In genomic region chr10:31708513-31708912, GRCh38 we compare ENCODE assay signal across 9 cellular contexts.
A peak's percentile ranks its signal among the peaks of the same experiment; 100 is the strongest.
DNase-seq lines count a peak whose midpoint lies in the region; ATAC-seq, FAIRE-seq and TF ChIP-seq lines count a peak whose summit lies in the region.
"Had no signal": no experiment of that assay in that cellular context is flagged by ENCODE, and none has a peak within 500 bp of the region (broad histone marks: within the 10 kb centered on the region; RNA-seq: fewer than 3 reads in every experiment).

No MANE protein-coding gene starts in this region.

- CTCF ChIA-PET in activated CD8-positive, alpha-beta T cell treated with anti-CD3 and anti-CD28 coated beads, Interleukin-2, amount 10 ng/mL, durations not matched to agents 7 days and 5 days (lab: Charles Lee): interaction anchor here (1.3 to 1.5 kb wide), 2 partner anchors 17 to 100 kb away, joined by 3 to 6 read pairs; no protein-coding TSS in a partner anchor

- 73% methylated on average over 9 of the region's 9 CpGs for WGBS in prostate gland
- 59 to 79% (median 77%) methylated on average over 9 of the region's 9 CpGs for WGBS in small intestine, 3 donors

- in situ Hi-C loops in brain microvascular endothelial cell (cut with HindIII; ENCODE audit: low pct_ligation_motif_present, low sequenced_read_pairs): no loop called here

- intact Hi-C loops in CD14-positive monocyte (cut with micrococcal nuclease): loop anchor here in 1 of 2 donors (10.0 kb wide), 1 partner anchor 104 kb away; no protein-coding TSS in a partner anchor
- intact Hi-C loops in prostate gland (cut with DNase I): loop anchor here (5.0 kb wide), 1 partner anchor 49 kb away; no protein-coding TSS in a partner anchor

- H3K27ac Mint-ChIP-seq in CD14-positive monocyte: peak overlapping the region; percentile 95 to 99 (median 98)
- H3K27ac Mint-ChIP-seq in activated CD8-positive, alpha-beta T cell treated with anti-CD3 and anti-CD28 coated beads, Interleukin-2, amount 10 ng/mL, durations not matched to agents 7 days and 5 days: peak overlapping the region; percentile 26
- H3K27ac Mint-ChIP-seq: CD8-positive, alpha-beta T cell had no signal

- peaks cover 4 to 17% of the 10 kb centered on the region in 2 donors for H3K36me3 Mint-ChIP-seq in CD14-positive monocyte
- H3K36me3 Mint-ChIP-seq in activated CD8-positive, alpha-beta T cell treated with anti-CD3 and anti-CD28 coated beads, Interleukin-2, amount 10 ng/mL, durations not matched to agents 7 days and 5 days (ENCODE audit: low read depth): peaks cover 4% of the 10 kb centered on the region

- no peak for TF ChIP-seq CTCF in CD14-positive monocyte (IDR thresholded peaks at IDR 0.05)
- TF ChIP-seq CTCF in cardiac muscle cell (IDR thresholded peaks at IDR 0.05; ENCODE audit: low read depth, low read length): no peak
- TF ChIP-seq CTCF in prostate gland (IDR thresholded peaks at IDR 0.05): no peak
- TF ChIP-seq CTCF in brain microvascular endothelial cell (IDR thresholded peaks at IDR 0.05; ENCODE audit: low read depth, low read length, missing control alignments): no peak

- H3K4me1 ChIP-seq in cardiac muscle cell (ENCODE audit: low read depth) (peaks cover 17% of the 10 kb centered on the region), prostate gland (replicated peaks) (no peaks in the 10 kb centered on the region), small intestine (ENCODE audit: control insufficient read depth in 2 of 2, insufficient read depth in 1 of 2, low read depth in 1 of 2, low read length in 1 of 2) (peaks cover 0 to 4% of the 10 kb centered on the region in 2 donors)

- no peaks in the 10 kb centered on the region for H3K36me3 ChIP-seq in cardiac muscle cell
- H3K36me3 ChIP-seq in prostate gland: no peaks in the 10 kb centered on the region
- H3K36me3 ChIP-seq in small intestine (ENCODE audit: control insufficient read depth in 2 of 2, insufficient read depth in 2 of 2, low read length in 2 of 2): no peaks in the 10 kb centered on the region
- H3K36me3 ChIP-seq in brain microvascular endothelial cell (replicated peaks): no peaks in the 10 kb centered on the region

- no peaks in the 10 kb centered on the region for H3K27me3 ChIP-seq in cardiac muscle cell
- no peaks in the 10 kb centered on the region for H3K27me3 ChIP-seq in prostate gland (replicated peaks; ENCODE audit: insufficient read depth)
- H3K27me3 ChIP-seq in small intestine (ENCODE audit: control insufficient read depth in 2 of 2, insufficient read depth in 2 of 2, low read length in 2 of 2): no peaks in the 10 kb centered on the region
- H3K27me3 ChIP-seq in brain microvascular endothelial cell (replicated peaks): no peaks in the 10 kb centered on the region

- H3K27me3 Mint-ChIP-seq in CD14-positive monocyte (ENCODE audit: low read depth in 3 of 3): peaks cover 0 to 2% (median 0%) of the 10 kb centered on the region in 3 donors
- no peaks in the 10 kb centered on the region for H3K27me3 Mint-ChIP-seq in activated CD8-positive, alpha-beta T cell treated with anti-CD3 and anti-CD28 coated beads, Interleukin-2, amount 10 ng/mL, durations not matched to agents 7 days and 5 days (ENCODE audit: low read depth)

- POLR2A ChIA-PET in activated CD8-positive, alpha-beta T cell treated with anti-CD3 and anti-CD28 coated beads, Interleukin-2, amount 10 ng/mL, durations not matched to agents 7 days and 5 days (lab: Charles Lee): no interaction called here

- H3K4me3 Mint-ChIP-seq in CD14-positive monocyte: peak overlapping the region in 1 of 2 donors; percentile 42
- H3K4me3 Mint-ChIP-seq in activated CD8-positive, alpha-beta T cell treated with anti-CD3 and anti-CD28 coated beads, Interleukin-2, amount 10 ng/mL, durations not matched to agents 7 days and 5 days: no peak overlapping the region
- H3K4me3 Mint-ChIP-seq: CD8-positive, alpha-beta T cell had no signal

- FAIRE-seq in small intestine (lab: Jason Lieb, UNC): no peak

- H3K4me1 Mint-ChIP-seq in CD14-positive monocyte: peaks cover 63% of the 10 kb centered on the region
- H3K4me1 Mint-ChIP-seq in activated CD8-positive, alpha-beta T cell treated with anti-CD3 and anti-CD28 coated beads, Interleukin-2, amount 10 ng/mL, durations not matched to agents 7 days and 5 days (ENCODE audit: low read depth): peaks cover 24% of the 10 kb centered on the region

- ATAC-seq in activated CD8-positive, alpha-beta T cell treated with anti-CD3 and anti-CD28 coated beads, Interleukin-2, amount 10 ng/mL, durations not matched to agents 7 days and 5 days: no peak
- ATAC-seq: CD8-positive, alpha-beta T cell had no signal

- H3K4me3 ChIP-seq in cardiac muscle cell (no peak overlapping the region), prostate gland (no peak overlapping the region), small intestine (ENCODE audit: low read depth in 1 of 2, low read length in 2 of 2) (no peak overlapping the region), brain microvascular endothelial cell (ENCODE audit: low read depth, low read length) (no peak overlapping the region)

- H3K27ac ChIP-seq in cardiac muscle cell (peak overlapping the region; percentile 38), prostate gland (peak overlapping the region; percentile 39 to 44), small intestine (ENCODE audit: low read depth in 1 of 2, low read length in 1 of 2) (peak overlapping the region in 1 of 2 donors; percentile 89), brain microvascular endothelial cell (no peak overlapping the region)

- H3K9me3 Mint-ChIP-seq in CD14-positive monocyte: peaks cover 12 to 23% (median 17%) of the 10 kb centered on the region in 7 donors
- peaks cover 36% of the 10 kb centered on the region for H3K9me3 Mint-ChIP-seq in activated CD8-positive, alpha-beta T cell treated with anti-CD3 and anti-CD28 coated beads, Interleukin-2, amount 10 ng/mL, durations not matched to agents 7 days and 5 days (ENCODE audit: insufficient read depth)

- H3K9me3 ChIP-seq in cardiac muscle cell (ENCODE audit: low read depth) (no peaks in the 10 kb centered on the region), prostate gland (no peaks in the 10 kb centered on the region), small intestine (ENCODE audit: control insufficient read depth, low read depth) (no peaks in the 10 kb centered on the region)

- no peak for TF ChIP-seq POLR2A in prostate gland (IDR thresholded peaks at IDR 0.05)

- DNase-seq in CD14-positive monocyte (ENCODE audit: low spot score): no peak
- no peak for DNase-seq in activated CD8-positive, alpha-beta T cell treated with anti-CD3 and anti-CD28 coated beads, Interleukin-2, amount 10 ng/mL, durations not matched to agents 7 days and 5 days
- no peak for DNase-seq in cardiac muscle cell (ENCODE audit: low read depth in 1 of 2, low spot score in 1 of 2)
- no peak for DNase-seq in prostate gland (ENCODE audit: low spot score)
- no peak for DNase-seq in DMS53 (lab: John Stamatoyannopoulos, UW)
- DNase-seq in small intestine: no peak
- no peak for DNase-seq in brain microvascular endothelial cell
- no peak for DNase-seq in NCI-H226
- DNase-seq: CD8-positive, alpha-beta T cell had no signal
